21 cellular contexts compared by ENCODE assay signal in genomic region chr16:6602401-6602800, GRCh38.
"Had no signal": no experiment of that assay in that cellular context is flagged by ENCODE, and none has a peak within 500 bp of the region (broad histone marks: within the 10 kb centered on the region; RNA-seq: fewer than 3 reads in every experiment).

No MANE protein-coding gene starts in this region.

- H3K27ac ChIP-seq: left ventricle myocardium inferior, parathyroid adenoma, right lobe of liver, stomach had no signal

- H3K4me1 ChIP-seq: parathyroid adenoma, right lobe of liver, stomach had no signal

- DNase-seq: activated CD4-positive, alpha-beta T cell treated with anti-CD3 and anti-CD28 coated beads, Interleukin-2, amount 50 U/mL, for 1 hour; activated CD8-positive, alpha-beta memory T cell treated with anti-CD3 and anti-CD28 coated beads for 24 hours; activated CD8-positive, alpha-beta memory T cell treated with anti-CD3 and anti-CD28 coated beads, Interleukin-2, amount 50 U/mL, for 48 hours; activated effector memory CD4-positive, alpha-beta T cell treated with anti-CD3 and anti-CD28 coated beads, Interleukin-2, amount 50 U/mL, for 16 hours; activated naive CD4-positive, alpha-beta T cell treated with anti-CD3 and anti-CD28 coated beads, Interleukin-2, amount 50 U/mL, for 16 hours; activated T-cell treated with anti-CD3 and anti-CD28 coated beads, Interleukin-2, amount 50 U/mL, for 48 hours; aorta; effector CD4-positive, alpha-beta T cell; left ventricle myocardium inferior; mammary epithelial cell; midbrain; right lobe of liver; small intestine; stimulated activated CD4-positive, alpha-beta T cell treated with anti-CD3 and anti-CD28 coated beads, Interleukin-15, amount 100 ng/mL, for 24 hours; stimulated activated CD4-positive, alpha-beta T cell treated with anti-CD3 and anti-CD28 coated beads, Interleukin-2, amount 100 ng/mL, for 48 hours; stomach had no signal

- H3K27me3 Mint-ChIP-seq: central memory CD8-positive, alpha-beta T cell had no signal

- H3K4me1 Mint-ChIP-seq: central memory CD8-positive, alpha-beta T cell; nephron had no signal

- H3K27me3 ChIP-seq: right lobe of liver, stomach had no signal

- H3K36me3 ChIP-seq: left ventricle myocardium inferior, right lobe of liver, stomach had no signal

- ATAC-seq: activated CD4-positive, CD25-positive, alpha-beta regulatory T cell treated with anti-CD3 and anti-CD28 coated beads, Interleukin-2, amount 50 U/mL, for 24 hours; right lobe of liver had no signal

- H3K9me3 ChIP-seq: left ventricle myocardium inferior, right lobe of liver, stomach had no signal

- H3K79me2 ChIP-seq: parathyroid adenoma had no signal

- H3K27ac Mint-ChIP-seq: nephron, type B pancreatic cell had no signal

- H3K36me3 Mint-ChIP-seq: type B pancreatic cell had no signal

- H3K9me3 Mint-ChIP-seq: central memory CD8-positive, alpha-beta T cell; nephron; type B pancreatic cell had no signal

- H3K4me3 ChIP-seq: left ventricle myocardium inferior, right lobe of liver, stomach had no signal

- H3K4me3 Mint-ChIP-seq: central memory CD8-positive, alpha-beta T cell; nephron; type B pancreatic cell had no signal

- H2AFZ ChIP-seq: parathyroid adenoma had no signal

- H3K9ac ChIP-seq: parathyroid adenoma had no signal
